ENCODE assay signal across 14 cellular contexts in genomic region chr12:77232045-77232444, GRCh38.
DNase-seq lines count a peak whose midpoint lies in the region; ATAC-seq and TF ChIP-seq lines count a peak whose summit lies in the region.
"Had no signal": no experiment of that assay in that cellular context is flagged by ENCODE, and none has a peak within 500 bp of the region (broad histone marks: within the 10 kb centered on the region; RNA-seq: fewer than 3 reads in every experiment).

No MANE protein-coding gene starts in this region.

- POLR2A ChIA-PET in activated CD8-positive, alpha-beta T cell treated with anti-CD3 and anti-CD28 coated beads, Interleukin-2, amount 10 ng/mL, durations not matched to agents 7 days and 5 days (lab: Charles Lee) = no interaction called here

- peak overlapping the region; percentile 92 for H2AFZ ChIP-seq in ACC112 (ENCODE audit: low read length, unreplicated experiment)

- H3K36me3 ChIP-seq in ACC112 (ENCODE audit: insufficient read depth, low read length) = no peaks in the 10 kb centered on the region
- no peaks in the 10 kb centered on the region for H3K36me3 ChIP-seq in lower lobe of right lung

- H3K27me3 Mint-ChIP-seq in HFFc6 (ENCODE audit: insufficient read depth) = peaks cover 3% of the 10 kb centered on the region
- H3K27me3 Mint-ChIP-seq in activated CD8-positive, alpha-beta T cell treated with anti-CD3 and anti-CD28 coated beads, Interleukin-2, amount 10 ng/mL, durations not matched to agents 7 days and 5 days (ENCODE audit: low read depth) = no peaks in the 10 kb centered on the region

- no peaks in the 10 kb centered on the region for H3K9me3 Mint-ChIP-seq in HFFc6
- no peaks in the 10 kb centered on the region for H3K9me3 Mint-ChIP-seq in activated CD8-positive, alpha-beta T cell treated with anti-CD3 and anti-CD28 coated beads, Interleukin-2, amount 10 ng/mL, durations not matched to agents 7 days and 5 days (ENCODE audit: insufficient read depth)
- H3K9me3 Mint-ChIP-seq: activated naive CD4-positive, alpha-beta T cell treated with anti-CD3 and anti-CD28 coated beads for 36 hours had no signal

- peak overlapping the region; percentile 81 for H3K27ac ChIP-seq in ACC112 (ENCODE audit: low read depth, low read length)
- H3K27ac ChIP-seq in lower lobe of right lung = peak overlapping the region; percentile 5

- H3K4me3 ChIP-seq in ACC112 (ENCODE audit: low read depth, low read length) = peak overlapping the region; percentile 55
- H3K4me3 ChIP-seq in lower lobe of right lung = no peak overlapping the region
- H3K4me3 ChIP-seq: coronary artery had no signal

- DNase-seq in HFFc6 = peak; percentile 4
- peak; percentile 40 for DNase-seq in dedifferentiated amniotic fluid mesenchymal stem cell (ENCODE audit: extremely low spot score)
- no peak for DNase-seq in lower lobe of right lung
- DNase-seq in midbrain (lab: John Stamatoyannopoulos, UW) = no peak
- no peak for DNase-seq in activated CD8-positive, alpha-beta T cell treated with anti-CD3 and anti-CD28 coated beads, Interleukin-2, amount 10 ng/mL, durations not matched to agents 7 days and 5 days
- no peak for DNase-seq in NCI-H1417 treated with DMSO at 0.1 percent for 48 hours (lab: John Stamatoyannopoulos, UW)
- DNase-seq: activated naive CD4-positive, alpha-beta T cell treated with anti-CD3 and anti-CD28 coated beads for 36 hours; DND-41; NCI-H1436; NCI-H774; trophoblast cell had no signal

- H3K9me3 ChIP-seq in lower lobe of right lung = no peaks in the 10 kb centered on the region

- H3K27ac Mint-ChIP-seq in HFFc6 = no peak overlapping the region; the same call in 1 of the 2 replicates
- no peak overlapping the region for H3K27ac Mint-ChIP-seq in activated CD8-positive, alpha-beta T cell treated with anti-CD3 and anti-CD28 coated beads, Interleukin-2, amount 10 ng/mL, durations not matched to agents 7 days and 5 days
- H3K27ac Mint-ChIP-seq: activated naive CD4-positive, alpha-beta T cell treated with anti-CD3 and anti-CD28 coated beads for 36 hours had no signal

- peaks cover 14% of the 10 kb centered on the region for H3K4me1 Mint-ChIP-seq in HFFc6 (ENCODE audit: low read depth)
- H3K4me1 Mint-ChIP-seq in activated CD8-positive, alpha-beta T cell treated with anti-CD3 and anti-CD28 coated beads, Interleukin-2, amount 10 ng/mL, durations not matched to agents 7 days and 5 days (ENCODE audit: low read depth) = no peaks in the 10 kb centered on the region

- CTCF ChIA-PET in activated CD8-positive, alpha-beta T cell treated with anti-CD3 and anti-CD28 coated beads, Interleukin-2, amount 10 ng/mL, durations not matched to agents 7 days and 5 days (lab: Charles Lee) = no interaction called here

- ATAC-seq in lower lobe of right lung (peak in 1 of 2 donors; percentile 29), HG03025 (IDR thresholded peaks at IDR 0.05; ENCODE audit: low FRiP score, unreplicated experiment) (no peak)
- ATAC-seq in activated CD8-positive, alpha-beta T cell treated with anti-CD3 and anti-CD28 coated beads, Interleukin-2, amount 10 ng/mL, durations not matched to agents 7 days and 5 days = no peak

- no peaks in the 10 kb centered on the region for H3K79me2 ChIP-seq in ACC112 (ENCODE audit: control insufficient read depth, insufficient read depth, low read length, unreplicated experiment)

- no peaks in the 10 kb centered on the region for H3K27me3 ChIP-seq in ACC112 (ENCODE audit: insufficient read depth, low read length)
- H3K27me3 ChIP-seq in lower lobe of right lung (ENCODE audit: low read depth) = no peaks in the 10 kb centered on the region

- no peak for TF ChIP-seq CTCF in HFFc6 (IDR thresholded peaks at IDR 0.05)
- no peak for TF ChIP-seq CTCF in lower lobe of right lung (IDR thresholded peaks at IDR 0.05)

- intact Hi-C loops in lower lobe of right lung (cut with DNase I) = no loop called here

- peak overlapping the region; percentile 1; the same call in 1 of the 2 replicates for H3K4me3 Mint-ChIP-seq in HFFc6
- no peak overlapping the region for H3K4me3 Mint-ChIP-seq in activated CD8-positive, alpha-beta T cell treated with anti-CD3 and anti-CD28 coated beads, Interleukin-2, amount 10 ng/mL, durations not matched to agents 7 days and 5 days
- H3K4me3 Mint-ChIP-seq: activated naive CD4-positive, alpha-beta T cell treated with anti-CD3 and anti-CD28 coated beads for 36 hours had no signal

- H3K4me1 ChIP-seq in ACC112 (ENCODE audit: control insufficient read depth, insufficient read depth, low read length, unreplicated experiment) = peaks cover 30% of the 10 kb centered on the region
- peaks cover 11% of the 10 kb centered on the region for H3K4me1 ChIP-seq in lower lobe of right lung

- H3K36me3 Mint-ChIP-seq in HFFc6 (ENCODE audit: low read depth) = no peaks in the 10 kb centered on the region
- no peaks in the 10 kb centered on the region for H3K36me3 Mint-ChIP-seq in activated CD8-positive, alpha-beta T cell treated with anti-CD3 and anti-CD28 coated beads, Interleukin-2, amount 10 ng/mL, durations not matched to agents 7 days and 5 days (ENCODE audit: low read depth)

Comparison
In these comparisons a context has a peak if more than half of its experiments do, and no peak if none do; other contexts are left out.
1. DNase-seq: peak in HFFc6 (single experiment) and dedifferentiated amniotic fluid mesenchymal stem cell (single experiment); none in lower lobe of right lung (single experiment), midbrain (single experiment), activated CD8-positive, alpha-beta T cell treated with anti-CD3 and anti-CD28 coated beads, Interleukin-2, amount 10 ng/mL, durations not matched to agents 7 days and 5 days (single experiment) and NCI-H1417 treated with DMSO at 0.1 percent for 48 hours (single experiment).